Comparison of ENCODE assay signal across 1 cellular context in genomic region chr16:81442909-81443687, GRCh38.
TF ChIP-seq lines count a peak whose summit lies in the region.

No MANE protein-coding gene starts in this region.

TF ChIP-seq in HCT116, 20 proteins besides CTCF, POLR2A, EP300 and RAD21 (continued from another document):
- TF ChIP-seq, protein P1, sequence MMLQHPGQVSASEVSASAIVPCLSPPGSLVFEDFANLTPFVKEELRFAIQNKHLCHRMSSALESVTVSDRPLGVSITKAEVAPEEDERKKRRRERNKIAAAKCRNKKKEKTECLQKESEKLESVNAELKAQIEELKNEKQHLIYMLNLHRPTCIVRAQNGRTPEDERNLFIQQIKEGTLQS (IDR thresholded peaks at IDR 0.05): no peak
- TF ChIP-seq TCF7L2 (IDR thresholded peaks at IDR 0.05; ENCODE audit: borderline replicate concordance, extremely low read depth, insufficient read depth, insufficient read length) (no peak), SIN3A (IDR thresholded peaks at IDR 0.05; ENCODE audit: low read depth) (no peak)
